ENCODE assay signal across 8 cellular contexts in genomic region chr12:25387136-25388050, GRCh38.
A peak's percentile ranks its signal among the peaks of the same experiment; 100 is the strongest.
DNase-seq lines count a peak whose midpoint lies in the region; ATAC-seq and TF ChIP-seq lines count a peak whose summit lies in the region.

No MANE protein-coding gene starts in this region.

- H3K27me3 Mint-ChIP-seq in activated naive CD8-positive, alpha-beta T cell treated with anti-CD3 and anti-CD28 coated beads for 36 hours: no peaks in the 10 kb centered on the region

- H3K27ac Mint-ChIP-seq in activated naive CD8-positive, alpha-beta T cell treated with anti-CD3 and anti-CD28 coated beads for 36 hours: peak overlapping the region; percentile 84

- H3K9me3 ChIP-seq in ovary (no peaks in the 10 kb centered on the region), thoracic aorta (no peaks in the 10 kb centered on the region)

- H3K36me3 Mint-ChIP-seq in activated naive CD8-positive, alpha-beta T cell treated with anti-CD3 and anti-CD28 coated beads for 36 hours: peaks cover 5% of the 10 kb centered on the region

- H3K36me3 ChIP-seq in ovary (no peaks in the 10 kb centered on the region), thoracic aorta (no peaks in the 10 kb centered on the region)

- peak overlapping the region; percentile 67 for H3K4me3 Mint-ChIP-seq in activated naive CD8-positive, alpha-beta T cell treated with anti-CD3 and anti-CD28 coated beads for 36 hours

- intact Hi-C loops in Right ventricle myocardium superior (cut with DNase I): loop anchor here (1.0 kb wide), 1 partner anchor 146 kb away; no protein-coding TSS in a partner anchor
- intact Hi-C loops in ovary (cut with DNase I): no loop called here

- DNase-seq in AML-193 (lab: John Stamatoyannopoulos, UW) (peak; percentile 84), GM20000 (ENCODE audit: low spot score) (peak; percentile 84), NCI-H1092 (lab: John Stamatoyannopoulos, UW) (peak; percentile 72), Right ventricle myocardium superior (peak; percentile 84), ovary (peak; percentile 81 to 92 (median 91)), thoracic aorta (ENCODE audit: low spot score) (peak; percentile 50)
- DNase-seq in activated naive CD8-positive, alpha-beta T cell treated with anti-CD3 and anti-CD28 coated beads for 36 hours: peak; percentile 72

- no peak for TF ChIP-seq POLR2A in ovary (IDR thresholded peaks at IDR 0.05)

- H3K9me3 Mint-ChIP-seq in activated naive CD8-positive, alpha-beta T cell treated with anti-CD3 and anti-CD28 coated beads for 36 hours: peaks cover 2% of the 10 kb centered on the region

- peaks cover 48% of the 10 kb centered on the region for H3K4me1 Mint-ChIP-seq in activated naive CD8-positive, alpha-beta T cell treated with anti-CD3 and anti-CD28 coated beads for 36 hours

- ATAC-seq in SK-N-SH treated with all-trans-retinoic acid at 6 μM for 48 hours: peak; percentile 61
- peak; percentile 66 for ATAC-seq in Right ventricle myocardium superior (ENCODE audit: poor library complexity)
- ATAC-seq in thoracic aorta (ENCODE audit: insufficient number of reproducible peaks, low FRiP score, low read depth): peak; percentile 48

- H3K27me3 ChIP-seq in ovary: no peaks in the 10 kb centered on the region
- no peaks in the 10 kb centered on the region for H3K27me3 ChIP-seq in thoracic aorta (replicated peaks; ENCODE audit: insufficient read depth)

- WGBS in ovary, 3 donors: 9 to 13% (median 12%) methylated on average over 16 of the region's 16 CpGs

- H3K27ac ChIP-seq in ovary: peak overlapping the region; percentile 85 to 100
- peak overlapping the region; percentile 99 to 100 for H3K27ac ChIP-seq in thoracic aorta

- H3K4me1 ChIP-seq in ovary (ENCODE audit: insufficient read depth) (peaks cover 1% of the 10 kb centered on the region), thoracic aorta (ENCODE audit: control insufficient read depth in 1 of 2, low read depth in 2 of 2) (peaks cover 4 to 9% of the 10 kb centered on the region in 2 donors)

- TF ChIP-seq EP300 in ovary (IDR thresholded peaks at IDR 0.05): no peak

- TF ChIP-seq CTCF in GM20000 (IDR thresholded peaks at IDR 0.05; ENCODE audit: extremely low read depth, missing control alignments) (peak; percentile 65), ovary (IDR thresholded peaks at IDR 0.05) (peak; percentile 67 to 84 (median 81)), thoracic aorta (IDR thresholded peaks at IDR 0.05) (peak; percentile 75)

- peak overlapping the region; percentile 83 for H3K4me3 ChIP-seq in ovary
- H3K4me3 ChIP-seq in thoracic aorta: peak overlapping the region; percentile 82

TF ChIP-seq in SK-N-SH treated with all-trans-retinoic acid at 6 μM for 48 hours, 23 proteins besides CTCF, POLR2A, EP300 and RAD21:
- TF ChIP-seq SNAI2 (CRISPR knock-in tag; IDR thresholded peaks at IDR 0.05) (no peak), PPARA (CRISPR knock-in tag; IDR thresholded peaks at IDR 0.05; ENCODE audit: borderline replicate concordance) (no peak), ZC3H10 (CRISPR knock-in tag; IDR thresholded peaks at IDR 0.05) (no peak), TOX (CRISPR knock-in tag; IDR thresholded peaks at IDR 0.05; ENCODE audit: borderline replicate concordance) (no peak), CSDC2 (CRISPR knock-in tag; IDR thresholded peaks at IDR 0.05) (no peak), TCF4 (CRISPR knock-in tag; IDR thresholded peaks at IDR 0.05; ENCODE audit: borderline replicate concordance) (no peak), ARNTL (CRISPR knock-in tag; IDR thresholded peaks at IDR 0.05; ENCODE audit: borderline replicate concordance, low read depth) (no peak), ZNF70 (CRISPR knock-in tag; IDR thresholded peaks at IDR 0.05) (no peak), ISL1 (CRISPR knock-in tag; IDR thresholded peaks at IDR 0.05) (no peak), CREB5 (CRISPR knock-in tag; IDR thresholded peaks at IDR 0.05; ENCODE audit: low read depth) (no peak), ZNF8 (CRISPR knock-in tag; IDR thresholded peaks at IDR 0.05) (no peak), ZFP3 (CRISPR knock-in tag; IDR thresholded peaks at IDR 0.05) (no peak), BACH2 (CRISPR knock-in tag; IDR thresholded peaks at IDR 0.05; ENCODE audit: borderline replicate concordance) (no peak), ESRRG (CRISPR knock-in tag; IDR thresholded peaks at IDR 0.05) (no peak), OSR1 (CRISPR knock-in tag; IDR thresholded peaks at IDR 0.05) (no peak), ZFP30 (CRISPR knock-in tag; IDR thresholded peaks at IDR 0.05) (no peak)
- TF ChIP-seq, protein P1, sequence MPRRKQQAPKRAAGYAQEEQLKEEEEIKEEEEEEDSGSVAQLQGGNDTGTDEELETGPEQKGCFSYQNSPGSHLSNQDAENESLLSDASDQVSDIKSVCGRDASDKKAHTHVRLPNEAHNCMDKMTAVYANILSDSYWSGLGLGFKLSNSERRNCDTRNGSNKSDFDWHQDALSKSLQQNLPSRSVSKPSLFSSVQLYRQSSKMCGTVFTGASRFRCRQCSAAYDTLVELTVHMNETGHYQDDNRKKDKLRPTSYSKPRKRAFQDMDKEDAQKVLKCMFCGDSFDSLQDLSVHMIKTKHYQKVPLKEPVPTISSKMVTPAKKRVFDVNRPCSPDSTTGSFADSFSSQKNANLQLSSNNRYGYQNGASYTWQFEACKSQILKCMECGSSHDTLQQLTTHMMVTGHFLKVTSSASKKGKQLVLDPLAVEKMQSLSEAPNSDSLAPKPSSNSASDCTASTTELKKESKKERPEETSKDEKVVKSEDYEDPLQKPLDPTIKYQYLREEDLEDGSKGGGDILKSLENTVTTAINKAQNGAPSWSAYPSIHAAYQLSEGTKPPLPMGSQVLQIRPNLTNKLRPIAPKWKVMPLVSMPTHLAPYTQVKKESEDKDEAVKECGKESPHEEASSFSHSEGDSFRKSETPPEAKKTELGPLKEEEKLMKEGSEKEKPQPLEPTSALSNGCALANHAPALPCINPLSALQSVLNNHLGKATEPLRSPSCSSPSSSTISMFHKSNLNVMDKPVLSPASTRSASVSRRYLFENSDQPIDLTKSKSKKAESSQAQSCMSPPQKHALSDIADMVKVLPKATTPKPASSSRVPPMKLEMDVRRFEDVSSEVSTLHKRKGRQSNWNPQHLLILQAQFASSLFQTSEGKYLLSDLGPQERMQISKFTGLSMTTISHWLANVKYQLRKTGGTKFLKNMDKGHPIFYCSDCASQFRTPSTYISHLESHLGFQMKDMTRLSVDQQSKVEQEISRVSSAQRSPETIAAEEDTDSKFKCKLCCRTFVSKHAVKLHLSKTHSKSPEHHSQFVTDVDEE (CRISPR knock-in tag; IDR thresholded peaks at IDR 0.05): no peak
- TF ChIP-seq, protein P2, sequence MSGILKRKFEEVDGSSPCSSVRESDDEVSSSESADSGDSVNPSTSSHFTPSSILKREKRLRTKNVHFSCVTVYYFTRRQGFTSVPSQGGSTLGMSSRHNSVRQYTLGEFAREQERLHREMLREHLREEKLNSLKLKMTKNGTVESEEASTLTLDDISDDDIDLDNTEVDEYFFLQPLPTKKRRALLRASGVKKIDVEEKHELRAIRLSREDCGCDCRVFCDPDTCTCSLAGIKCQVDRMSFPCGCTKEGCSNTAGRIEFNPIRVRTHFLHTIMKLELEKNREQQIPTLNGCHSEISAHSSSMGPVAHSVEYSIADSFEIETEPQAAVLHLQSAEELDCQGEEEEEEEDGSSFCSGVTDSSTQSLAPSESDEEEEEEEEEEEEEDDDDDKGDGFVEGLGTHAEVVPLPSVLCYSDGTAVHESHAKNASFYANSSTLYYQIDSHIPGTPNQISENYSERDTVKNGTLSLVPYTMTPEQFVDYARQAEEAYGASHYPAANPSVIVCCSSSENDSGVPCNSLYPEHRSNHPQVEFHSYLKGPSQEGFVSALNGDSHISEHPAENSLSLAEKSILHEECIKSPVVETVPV (CRISPR knock-in tag; IDR thresholded peaks at IDR 0.05): no peak

Comparison
In these comparisons a context has a peak if more than half of its experiments do, and no peak if none do; other contexts are left out.
1. Peak in every context shown above with its lines: DNase-seq, ATAC-seq, H3K4me3 ChIP-seq and H3K27ac ChIP-seq.